8 cellular contexts compared by ENCODE assay signal in genomic region chr2:216108967-216109921, GRCh38. TPM values are rescaled to one million over a fixed set of nuclear protein-coding genes. Genes with fewer than 3 reads are reported as not detected.
DNase-seq lines count a peak whose midpoint lies in the region; ATAC-seq, FAIRE-seq and TF ChIP-seq lines count a peak whose summit lies in the region.

Gene XRCC5 (plus strand): TSS chr2:216109348. CDS start chr2:216109437, 89 bp downstream.

- H2AFZ ChIP-seq in Loucy (ENCODE audit: low read length): peak within 1 kb of the TSS; percentile 42; the same call in 1 of the 2 replicates

- FAIRE-seq in H54 (lab: Jason Lieb, UNC): peak; percentile 93

- H3K9ac ChIP-seq in Loucy (ENCODE audit: low read depth, low read length, poor library complexity, severe bottlenecking): peak within 1 kb of the TSS; percentile 99

- H3K36me3 Mint-ChIP-seq in activated T-helper 17 cell treated with anti-CD3 and anti-CD28 coated beads, Interleukin-2, amount 50 U/mL, for 72 hours (ENCODE audit: low read depth): peaks cover 57% of the 10 kb centered on the region
- peaks cover 6 to 18% of the 10 kb centered on the region in 2 donors for H3K36me3 Mint-ChIP-seq in naive B cell
- no peaks in the 10 kb centered on the region for H3K36me3 Mint-ChIP-seq in stimulated activated effector memory CD8-positive, alpha-beta T cell treated with anti-CD3 and anti-CD28 coated beads, Interleukin-12 subunit alpha, Interleukin-12 subunit beta, amount 100 ng/mL, for 72 hours

- peak within 1 kb of the TSS; percentile 97 for H3K4me3 Mint-ChIP-seq in activated T-helper 17 cell treated with anti-CD3 and anti-CD28 coated beads, Interleukin-2, amount 50 U/mL, for 72 hours
- H3K4me3 Mint-ChIP-seq in naive B cell: peak within 1 kb of the TSS; percentile 98 to 100 (median 100)
- H3K4me3 Mint-ChIP-seq in stimulated activated effector memory CD8-positive, alpha-beta T cell treated with anti-CD3 and anti-CD28 coated beads, Interleukin-12 subunit alpha, Interleukin-12 subunit beta, amount 100 ng/mL, for 72 hours: peak within 1 kb of the TSS; percentile 98

- no peaks in the 10 kb centered on the region for H3K27me3 Mint-ChIP-seq in activated T-helper 17 cell treated with anti-CD3 and anti-CD28 coated beads, Interleukin-2, amount 50 U/mL, for 72 hours
- peaks cover 0 to 9% (median 0%) of the 10 kb centered on the region in 3 donors for H3K27me3 Mint-ChIP-seq in naive B cell

- peak within 1 kb of the TSS; percentile 100 for H3K27ac Mint-ChIP-seq in activated T-helper 17 cell treated with anti-CD3 and anti-CD28 coated beads, Interleukin-2, amount 50 U/mL, for 72 hours
- H3K27ac Mint-ChIP-seq in naive B cell: peak within 1 kb of the TSS; percentile 98 to 100 (median 100)
- peak within 1 kb of the TSS; percentile 100 for H3K27ac Mint-ChIP-seq in stimulated activated effector memory CD8-positive, alpha-beta T cell treated with anti-CD3 and anti-CD28 coated beads, Interleukin-12 subunit alpha, Interleukin-12 subunit beta, amount 100 ng/mL, for 72 hours

- H3K27me3 ChIP-seq in Loucy (ENCODE audit: insufficient read depth, low read length, poor library complexity, severe bottlenecking) (peaks cover 8% of the 10 kb centered on the region), RWPE2 (ENCODE audit: insufficient read depth, poor library complexity, severe bottlenecking) (no peaks in the 10 kb centered on the region)

- peak within 1 kb of the TSS; percentile 68 for H3K27ac ChIP-seq in RWPE2 (ENCODE audit: poor library complexity, severe bottlenecking)

- no peaks in the 10 kb centered on the region for H3K9me3 Mint-ChIP-seq in activated T-helper 17 cell treated with anti-CD3 and anti-CD28 coated beads, Interleukin-2, amount 50 U/mL, for 72 hours
- no peaks in the 10 kb centered on the region for H3K9me3 Mint-ChIP-seq in naive B cell
- no peaks in the 10 kb centered on the region for H3K9me3 Mint-ChIP-seq in stimulated activated effector memory CD8-positive, alpha-beta T cell treated with anti-CD3 and anti-CD28 coated beads, Interleukin-12 subunit alpha, Interleukin-12 subunit beta, amount 100 ng/mL, for 72 hours

- H3K4me1 ChIP-seq in Loucy (ENCODE audit: insufficient read depth, low read length, poor library complexity, severe bottlenecking): peaks cover 47% of the 10 kb centered on the region
- peaks cover 13% of the 10 kb centered on the region for H3K4me1 ChIP-seq in RWPE2 (ENCODE audit: insufficient read depth, poor library complexity, severe bottlenecking)

- H4K20me1 ChIP-seq in Loucy (ENCODE audit: insufficient read depth, low read length, poor library complexity, severe bottlenecking): peaks cover 46% of the 10 kb centered on the region

- H3K79me2 ChIP-seq in Loucy (ENCODE audit: insufficient read depth, low read length): peaks cover 54% of the 10 kb centered on the region

- no peaks in the 10 kb centered on the region for H3K9me2 ChIP-seq in Loucy (replicated peaks; ENCODE audit: low read depth, low read length)

- DNase-seq in Daoy (ENCODE audit: low read depth): peak; percentile 97
- DNase-seq in H54 (ENCODE audit: insufficient read length, low spot score): peak; percentile 77
- DNase-seq in RWPE2 (ENCODE audit: low spot score): peak; percentile 91
- peak; percentile 96 for DNase-seq in fibroblast of gingiva (ENCODE audit: low read depth)
- DNase-seq in naive B cell: peak; percentile 95
- DNase-seq in stimulated activated effector memory CD8-positive, alpha-beta T cell treated with anti-CD3 and anti-CD28 coated beads, Interleukin-12 subunit alpha, Interleukin-12 subunit beta, amount 100 ng/mL, for 72 hours (ENCODE audit: low spot score in 2 of 2): peak; percentile 96 to 99

- H3K4me3 ChIP-seq in Loucy (ENCODE audit: low read length, poor library complexity, severe bottlenecking): peak within 1 kb of the TSS; percentile 91
- peak within 1 kb of the TSS; percentile 88 for H3K4me3 ChIP-seq in RWPE2 (ENCODE audit: severe bottlenecking)

- TF ChIP-seq CTCF in Loucy (conservative IDR thresholded peaks at IDR 0.05; ENCODE audit: low read length) (no peak), RWPE2 (IDR thresholded peaks at IDR 0.05; ENCODE audit: poor library complexity, severe bottlenecking) (no peak)

- peak; percentile 53; the same call in 1 of the 2 replicates for TF ChIP-seq POLR2A in H54 (IDR thresholded peaks at IDR 0.05; ENCODE audit: low read depth, low read length)

- peaks cover 39% of the 10 kb centered on the region for H3K36me3 ChIP-seq in Loucy (ENCODE audit: insufficient read depth, low read length)
- peaks cover 45% of the 10 kb centered on the region for H3K36me3 ChIP-seq in RWPE2 (ENCODE audit: low read depth)

- H3K4me1 Mint-ChIP-seq in activated T-helper 17 cell treated with anti-CD3 and anti-CD28 coated beads, Interleukin-2, amount 50 U/mL, for 72 hours: peaks cover 33% of the 10 kb centered on the region
- H3K4me1 Mint-ChIP-seq in naive B cell: peaks cover 26 to 55% (median 41%) of the 10 kb centered on the region in 3 donors
- H3K4me1 Mint-ChIP-seq in stimulated activated effector memory CD8-positive, alpha-beta T cell treated with anti-CD3 and anti-CD28 coated beads, Interleukin-12 subunit alpha, Interleukin-12 subunit beta, amount 100 ng/mL, for 72 hours: peaks cover 46% of the 10 kb centered on the region

- H3F3A ChIP-seq in Loucy (ENCODE audit: low read depth): peaks cover 24% of the 10 kb centered on the region

- peak within 1 kb of the TSS; percentile 94 for H3K4me2 ChIP-seq in Loucy (ENCODE audit: low read depth, low read length, poor library complexity, severe bottlenecking)

- H3K9me3 ChIP-seq in Loucy (ENCODE audit: insufficient read depth, low read depth, low read length) (no peaks in the 10 kb centered on the region), RWPE2 (ENCODE audit: severe bottlenecking) (no peaks in the 10 kb centered on the region)

- ATAC-seq in RWPE2 (ENCODE audit: low read depth) (peak; percentile 72), naive B cell (ENCODE audit: low read depth in 2 of 2) (peak; percentile 88)
- peak; percentile 77 for ATAC-seq in activated T-helper 17 cell treated with anti-CD3 and anti-CD28 coated beads, Interleukin-2, amount 50 U/mL, for 72 hours (replicated peaks)
- peak; percentile 79 for ATAC-seq in stimulated activated effector memory CD8-positive, alpha-beta T cell treated with anti-CD3 and anti-CD28 coated beads, Interleukin-12 subunit alpha, Interleukin-12 subunit beta, amount 100 ng/mL, for 72 hours

RNA-seq across cellular contexts. Expression of gene XRCC5, which starts in this region (rescaled TPM):
- 425 and 512 TPM in 2 replicates for total RNA-seq in Daoy (2014; rRNA removed; shearing (Covaris generic))
- 100 to 1,000 TPM; 391 to 617 TPM for total RNA-seq in activated T-helper 17 cell treated with anti-CD3 and anti-CD28 coated beads, Interleukin-2, amount 50 U/mL, for 72 hours
- 100 to 1,000 TPM; 245 to 322 (median 271) TPM for polyA plus RNA-seq in naive B cell (ENCODE audit: low read depth in 6 of 6)

Comparison
In these comparisons a context has a peak if more than half of its experiments do, and no peak if none do; other contexts are left out.
1. Peak in every context shown above with its lines: DNase-seq, ATAC-seq, H3K4me3 ChIP-seq and H3K27ac ChIP-seq.